ENCODE assay signal across 1 cellular context in the genomic region with DNA sequence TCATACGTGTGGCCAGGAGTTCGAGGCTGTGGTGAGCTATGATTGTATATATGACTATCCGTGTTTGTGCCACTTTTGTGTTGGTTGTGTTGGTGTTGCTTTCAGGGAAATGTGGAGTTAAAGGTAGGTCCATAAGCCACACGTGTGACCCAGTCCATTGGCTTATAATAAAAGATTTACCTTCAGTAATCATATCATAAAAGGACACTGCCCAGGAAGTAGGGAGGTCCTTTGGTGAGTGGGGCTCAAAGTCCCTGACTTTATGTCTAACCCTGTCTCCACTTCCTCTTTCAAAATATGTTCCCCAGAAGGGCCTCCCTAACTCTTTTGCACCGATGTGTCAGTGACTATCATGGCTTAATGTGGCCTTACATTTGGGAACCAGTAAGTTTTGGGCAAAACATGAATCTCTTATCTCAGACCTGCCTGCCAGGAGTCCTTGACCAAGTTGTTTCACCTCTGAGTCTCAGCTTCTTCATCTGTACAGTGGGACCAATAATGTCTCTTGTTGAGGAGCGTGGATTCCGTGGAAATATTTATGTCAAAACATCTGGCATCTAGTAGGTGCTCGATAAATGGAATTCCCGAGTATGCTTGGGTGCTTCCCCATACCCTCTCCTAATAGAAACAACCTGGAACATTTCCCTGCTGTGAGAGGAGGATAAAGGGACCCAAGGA.
TF ChIP-seq lines count a peak whose summit lies in the region.

No MANE protein-coding gene starts in this region.

TF ChIP-seq in HepG2, 621 proteins besides CTCF, POLR2A, EP300 and RAD21:
- TF ChIP-seq ZMYM3 (CRISPR knock-in tag; IDR thresholded peaks at IDR 0.05) (peak; percentile 88), ZNF674 (CRISPR knock-in tag; IDR thresholded peaks at IDR 0.05; ENCODE audit: low read depth) (no peak), TIGD3 (CRISPR knock-in tag; IDR thresholded peaks at IDR 0.05; ENCODE audit: borderline replicate concordance) (no peak), ZFP41 (CRISPR knock-in tag; IDR thresholded peaks at IDR 0.05; ENCODE audit: borderline replicate concordance) (0 out of 2 replicates have a peak, but pooled peaks have one; percentile 37), RCOR2 (CRISPR knock-in tag; IDR thresholded peaks at IDR 0.05) (0 out of 2 replicates have a peak, but pooled peaks have one; percentile 60), ZNF784 (CRISPR knock-in tag; IDR thresholded peaks at IDR 0.05; ENCODE audit: borderline replicate concordance) (no peak), ETV5 (CRISPR knock-in tag; IDR thresholded peaks at IDR 0.05; ENCODE audit: borderline replicate concordance) (peak; percentile 37; the same call in 1 of the 2 replicates), KDM1A (CRISPR knock-in tag; IDR thresholded peaks at IDR 0.05) (0 out of 2 replicates have a peak, but pooled peaks have one; percentile 13), ZNF629 (CRISPR knock-in tag; conservative IDR thresholded peaks at IDR 0.05) (peak; percentile 89), ZNF224 (CRISPR knock-in tag; IDR thresholded peaks at IDR 0.05) (no peak), ZNF12 (CRISPR knock-in tag; IDR thresholded peaks at IDR 0.05) (no peak), ATF1 (CRISPR knock-in tag; IDR thresholded peaks at IDR 0.05) (no peak)
- TF ChIP-seq, protein P1, sequence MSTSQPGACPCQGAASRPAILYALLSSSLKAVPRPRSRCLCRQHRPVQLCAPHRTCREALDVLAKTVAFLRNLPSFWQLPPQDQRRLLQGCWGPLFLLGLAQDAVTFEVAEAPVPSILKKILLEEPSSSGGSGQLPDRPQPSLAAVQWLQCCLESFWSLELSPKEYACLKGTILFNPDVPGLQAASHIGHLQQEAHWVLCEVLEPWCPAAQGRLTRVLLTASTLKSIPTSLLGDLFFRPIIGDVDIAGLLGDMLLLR (CRISPR knock-in tag; IDR thresholded peaks at IDR 0.05): no peak
- TF ChIP-seq, protein P2, sequence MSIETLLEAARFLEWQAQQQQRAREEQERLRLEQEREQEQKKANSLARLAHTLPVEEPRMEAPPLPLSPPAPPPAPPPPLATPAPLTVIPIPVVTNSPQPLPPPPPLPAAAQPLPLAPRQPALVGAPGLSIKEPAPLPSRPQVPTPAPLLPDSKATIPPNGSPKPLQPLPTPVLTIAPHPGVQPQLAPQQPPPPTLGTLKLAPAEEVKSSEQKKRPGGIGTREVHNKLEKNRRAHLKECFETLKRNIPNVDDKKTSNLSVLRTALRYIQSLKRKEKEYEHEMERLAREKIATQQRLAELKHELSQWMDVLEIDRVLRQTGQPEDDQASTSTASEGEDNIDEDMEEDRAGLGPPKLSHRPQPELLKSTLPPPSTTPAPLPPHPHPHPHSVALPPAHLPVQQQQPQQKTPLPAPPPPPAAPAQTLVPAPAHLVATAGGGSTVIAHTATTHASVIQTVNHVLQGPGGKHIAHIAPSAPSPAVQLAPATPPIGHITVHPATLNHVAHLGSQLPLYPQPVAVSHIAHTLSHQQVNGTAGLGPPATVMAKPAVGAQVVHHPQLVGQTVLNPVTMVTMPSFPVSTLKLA (IDR thresholded peaks at IDR 0.05): 0 out of 2 replicates have a peak, but pooled peaks have one; percentile 1
- TF ChIP-seq, protein P3, sequence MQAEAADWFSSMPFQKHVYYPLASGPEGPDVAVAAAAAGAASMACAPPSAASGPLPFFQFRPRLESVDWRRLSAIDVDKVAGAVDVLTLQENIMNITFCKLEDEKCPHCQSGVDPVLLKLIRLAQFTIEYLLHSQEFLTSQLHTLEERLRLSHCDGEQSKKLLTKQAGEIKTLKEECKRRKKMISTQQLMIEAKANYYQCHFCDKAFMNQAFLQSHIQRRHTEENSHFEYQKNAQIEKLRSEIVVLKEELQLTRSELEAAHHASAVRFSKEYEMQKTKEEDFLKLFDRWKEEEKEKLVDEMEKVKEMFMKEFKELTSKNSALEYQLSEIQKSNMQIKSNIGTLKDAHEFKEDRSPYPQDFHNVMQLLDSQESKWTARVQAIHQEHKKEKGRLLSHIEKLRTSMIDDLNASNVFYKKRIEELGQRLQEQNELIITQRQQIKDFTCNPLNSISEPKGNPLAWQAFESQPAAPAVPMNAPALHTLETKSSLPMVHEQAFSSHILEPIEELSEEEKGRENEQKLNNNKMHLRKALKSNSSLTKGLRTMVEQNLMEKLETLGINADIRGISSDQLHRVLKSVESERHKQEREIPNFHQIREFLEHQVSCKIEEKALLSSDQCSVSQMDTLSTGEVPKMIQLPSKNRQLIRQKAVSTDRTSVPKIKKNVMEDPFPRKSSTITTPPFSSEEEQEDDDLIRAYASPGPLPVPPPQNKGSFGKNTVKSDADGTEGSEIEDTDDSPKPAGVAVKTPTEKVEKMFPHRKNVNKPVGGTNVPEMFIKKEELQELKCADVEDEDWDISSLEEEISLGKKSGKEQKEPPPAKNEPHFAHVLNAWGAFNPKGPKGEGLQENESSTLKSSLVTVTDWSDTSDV (CRISPR knock-in tag; IDR thresholded peaks at IDR 0.05): no peak
- TF ChIP-seq, protein P4, sequence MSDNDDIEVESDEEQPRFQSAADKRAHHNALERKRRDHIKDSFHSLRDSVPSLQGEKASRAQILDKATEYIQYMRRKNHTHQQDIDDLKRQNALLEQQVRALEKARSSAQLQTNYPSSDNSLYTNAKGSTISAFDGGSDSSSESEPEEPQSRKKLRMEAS (IDR thresholded peaks at IDR 0.05): peak; percentile 25; the same call in 1 of the 2 replicates
- TF ChIP-seq, protein P5, sequence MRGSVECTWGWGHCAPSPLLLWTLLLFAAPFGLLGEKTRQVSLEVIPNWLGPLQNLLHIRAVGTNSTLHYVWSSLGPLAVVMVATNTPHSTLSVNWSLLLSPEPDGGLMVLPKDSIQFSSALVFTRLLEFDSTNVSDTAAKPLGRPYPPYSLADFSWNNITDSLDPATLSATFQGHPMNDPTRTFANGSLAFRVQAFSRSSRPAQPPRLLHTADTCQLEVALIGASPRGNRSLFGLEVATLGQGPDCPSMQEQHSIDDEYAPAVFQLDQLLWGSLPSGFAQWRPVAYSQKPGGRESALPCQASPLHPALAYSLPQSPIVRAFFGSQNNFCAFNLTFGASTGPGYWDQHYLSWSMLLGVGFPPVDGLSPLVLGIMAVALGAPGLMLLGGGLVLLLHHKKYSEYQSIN (CRISPR knock-in tag; IDR thresholded peaks at IDR 0.05; ENCODE audit: borderline replicate concordance): no peak
